Comparison of ENCODE assay signal across 8 cellular contexts in the genomic region with DNA sequence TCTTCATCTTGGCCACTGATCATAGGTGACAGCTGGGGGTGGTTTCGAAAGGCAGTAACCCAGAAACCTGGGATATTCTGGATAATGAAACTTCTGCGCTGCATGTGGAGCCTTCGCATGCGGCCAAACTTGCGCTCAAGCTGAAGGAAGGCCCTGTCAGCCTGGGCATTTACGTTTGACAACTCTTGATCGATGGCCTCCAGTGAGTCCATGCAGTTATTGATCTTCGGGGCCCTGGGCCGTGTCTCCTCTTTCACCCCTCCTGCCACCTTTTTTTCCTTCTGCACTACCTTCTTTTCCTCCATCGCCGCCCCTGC. TPM values are rescaled to one million over a fixed set of nuclear protein-coding genes. Genes with fewer than 3 reads are reported as not detected.
A peak's percentile ranks its signal among the peaks of the same experiment; 100 is the strongest.
DNase-seq lines count a peak whose midpoint lies in the region; ATAC-seq, FAIRE-seq and TF ChIP-seq lines count a peak whose summit lies in the region.

No MANE protein-coding gene starts in this region.

- TF ChIP-seq CTCF in heart right ventricle (IDR thresholded peaks at IDR 0.05) (no peak), colonic mucosa (IDR thresholded peaks at IDR 0.05) (no peak)

- H3K27me3 ChIP-seq in heart right ventricle (no peaks in the 10 kb centered on the region), colonic mucosa (no peaks in the 10 kb centered on the region), mononuclear cell (ENCODE audit: insufficient read depth, low read length) (no peaks in the 10 kb centered on the region)

- no peak for ATAC-seq in heart right ventricle
- no peak for ATAC-seq in Right ventricle myocardium inferior

- DNase-seq in heart right ventricle (no peak), Right ventricle myocardium inferior (ENCODE audit: missing footprints) (no peak), colonic mucosa (no peak), HPDE6-E6E7 (ENCODE audit: extremely low spot score) (no peak), HTR-8/SVneo (ENCODE audit: insufficient read length, low spot score) (no peak), NCI-H146 treated with DMSO at 0.1 percent for 48 hours (lab: John Stamatoyannopoulos, UW; ENCODE audit: unreplicated experiment) (no peak)
- no peak for DNase-seq in activated naive CD4-positive, alpha-beta T cell treated with anti-CD3 and anti-CD28 coated beads, Interleukin-2, amount 50 U/mL, for 16 hours

- H3K4me1 ChIP-seq in heart right ventricle (peaks cover 0 to 70% (median 61%) of the 10 kb centered on the region in 9 donors), colonic mucosa (peaks cover 3% of the 10 kb centered on the region), mononuclear cell (ENCODE audit: insufficient read depth, low read length) (peaks cover 29% of the 10 kb centered on the region)

- peak overlapping the region in 9 of 10 donors; percentile 77 to 92 (median 89) for H3K27ac ChIP-seq in heart right ventricle
- H3K27ac ChIP-seq in colonic mucosa: peak overlapping the region; percentile 63

- H3K9me3 ChIP-seq in heart right ventricle: no peaks in the 10 kb centered on the region
- no peaks in the 10 kb centered on the region for H3K9me3 ChIP-seq in colonic mucosa
- H3K9me3 ChIP-seq in mononuclear cell (ENCODE audit: low read depth, low read length): no peaks in the 10 kb centered on the region

- H3K4me3 ChIP-seq in heart right ventricle (peak overlapping the region; percentile 78 to 97 (median 86)), colonic mucosa (peak overlapping the region; percentile 81), mononuclear cell (ENCODE audit: low read length) (peak overlapping the region; percentile 75)

- intact Hi-C loops in heart right ventricle (cut with DNase I): no loop called here
- intact Hi-C loops in Right ventricle myocardium inferior (cut with DNase I): loop anchor here (5.0 kb wide), 1 partner anchor 36 kb away; no protein-coding TSS in a partner anchor
- intact Hi-C loops in colonic mucosa (cut with DNase I): no loop called here

- 43 to 51% methylated on average over 11 of the region's 11 CpGs for WGBS in heart right ventricle, 2 donors

- no peaks in the 10 kb centered on the region for H3K36me3 ChIP-seq in heart right ventricle
- H3K36me3 ChIP-seq in colonic mucosa: no peaks in the 10 kb centered on the region

- H3K9ac ChIP-seq in colonic mucosa (ENCODE audit: low read depth in 2 of 2, low read length in 2 of 2): peak overlapping the region; percentile 84 to 90

- FAIRE-seq in HTR-8/SVneo (lab: Jason Lieb, UNC): no peak

RNA-seq across cellular contexts. Expression of gene TSPYL4, which starts 0.7 kb away (rescaled TPM):
- total RNA-seq in heart right ventricle (10 to 100 TPM; 24.4 to 38.9 (median 28.9) TPM), Right ventricle myocardium inferior (27.4 TPM), colonic mucosa (1 to 10 TPM; 7.0 to 8.3 TPM), mononuclear cell (39.8 TPM)
- polyA plus RNA-seq in heart right ventricle: 10 to 100 TPM in 1 of 2 donors, 1 to 10 TPM in 1; 8.5 to 23.8 TPM

RNA-seq across cellular contexts. Expression of gene TSPYL1, which starts 26.6 kb away (rescaled TPM):
- total RNA-seq in heart right ventricle (100 to 1,000 TPM in 7 of 10 donors, 10 to 100 TPM in 3; 76.6 to 143 (median 114) TPM), Right ventricle myocardium inferior (80.6 TPM), colonic mucosa (10 to 100 TPM; 82.9 to 94.3 TPM), mononuclear cell (179 TPM)
- 10 to 100 TPM; 14.0 to 27.1 TPM for polyA plus RNA-seq in heart right ventricle
